11 cellular contexts compared by ENCODE assay signal in genomic region chr22:37564111-37564711, GRCh38. TPM values are rescaled to one million over a fixed set of nuclear protein-coding genes. Genes with fewer than 3 reads are reported as not detected.
A peak's percentile ranks its signal among the peaks of the same experiment; 100 is the strongest.
DNase-seq lines count a peak whose midpoint lies in the region; ATAC-seq and TF ChIP-seq lines count a peak whose summit lies in the region.
"Had no signal": no experiment of that assay in that cellular context is flagged by ENCODE, and none has a peak within 500 bp of the region (broad histone marks: within the 10 kb centered on the region; RNA-seq: fewer than 3 reads in every experiment).

No MANE protein-coding gene starts in this region.

- peaks cover 47% of the 10 kb centered on the region for H3K4me1 Mint-ChIP-seq in stimulated activated naive CD8-positive, alpha-beta T cell treated with anti-CD3 and anti-CD28 coated beads, Interleukin-15, amount 100 ng/mL, for 72 hours

- H3K27ac Mint-ChIP-seq in stimulated activated naive CD8-positive, alpha-beta T cell treated with anti-CD3 and anti-CD28 coated beads, Interleukin-15, amount 100 ng/mL, for 72 hours, result no peak overlapping the region

- TF ChIP-seq RAD21 in HCT116 (IDR thresholded peaks at IDR 0.05; ENCODE audit: low read depth), result no peak

- CTCF ChIA-PET in HCT116 (lab: Charles Lee), result interaction anchor here (0.7 to 10.7 kb wide), 5 partner anchors 19 to 304 kb away, joined by 3 to 238 read pairs (median 3); no protein-coding TSS in a partner anchor

- no peaks in the 10 kb centered on the region for H3K27me3 ChIP-seq in HCT116 (ENCODE audit: insufficient read depth, low read length)
- H3K27me3 ChIP-seq in skeletal muscle tissue (ENCODE audit: control insufficient read depth in 3 of 3, insufficient read depth in 3 of 3, low read length in 3 of 3), result peaks cover 16 to 54% (median 43%) of the 10 kb centered on the region in 3 donors

- H3K9me2 ChIP-seq in HCT116 (ENCODE audit: insufficient read depth), result no peaks in the 10 kb centered on the region

- POLR2A ChIA-PET in HCT116 (lab: Charles Lee), result interaction anchor here (0.8 to 3.6 kb wide), 3 partner anchors 18 to 45 kb away, joined by 3 to 21 read pairs (median 3); partner anchors contain the start of gene GGA1

- intact Hi-C loops in HCT116 (cut with micrococcal nuclease), result no loop called here

- no peak for ATAC-seq in HCT116
- ATAC-seq in stimulated activated naive CD8-positive, alpha-beta T cell treated with anti-CD3 and anti-CD28 coated beads, Interleukin-15, amount 100 ng/mL, for 72 hours, result no peak
- ATAC-seq in GM21447 (IDR thresholded peaks at IDR 0.05; ENCODE audit: unreplicated experiment), result no peak

- TF ChIP-seq POLR2A in HCT116 (IDR thresholded peaks at IDR 0.05; ENCODE audit: borderline replicate concordance, extremely low read depth, insufficient read depth, insufficient read length), result no peak

- no TSS peak for BruUV-seq in HCT116 (replicated peaks; lab: Mats Ljungman, UMichigan)

- H3K36me3 ChIP-seq in HCT116 (ENCODE audit: control insufficient read depth in 1 of 2, insufficient read depth in 2 of 2, low read length in 2 of 2), result peaks cover 3 to 45% of the 10 kb centered on the region in 2 experiments; a peak in 1 of 4 replicates
- H3K36me3 ChIP-seq in skeletal muscle tissue (ENCODE audit: control insufficient read depth in 3 of 3, insufficient read depth in 3 of 3, low read length in 3 of 3), result peaks cover 0 to 14% (median 11%) of the 10 kb centered on the region in 3 donors

- peaks cover 66 to 86% of the 10 kb centered on the region in 2 experiments for H3K4me1 ChIP-seq in HCT116 (ENCODE audit: control insufficient read depth in 1 of 2, insufficient read depth in 2 of 2, low read length in 2 of 2)
- peaks cover 51 to 63% (median 55%) of the 10 kb centered on the region in 3 donors for H3K4me1 ChIP-seq in skeletal muscle tissue (ENCODE audit: control insufficient read depth in 3 of 3, insufficient read depth in 3 of 3, low read length in 3 of 3)

- TF ChIP-seq CTCF in HCT116 (IDR thresholded peaks at IDR 0.05 in 2 of 3, conservative IDR thresholded peaks at IDR 0.05 in 1 of 3; ENCODE audit: borderline replicate concordance in 1 of 3, insufficient read depth in 1 of 3, low read depth in 2 of 3, low read length in 2 of 3), result no peak

- H3K27ac ChIP-seq in HCT116 (ENCODE audit: low read depth, low read length) (peak overlapping the region; percentile 99), skeletal muscle tissue (ENCODE audit: low read depth, low read length) (peak overlapping the region; percentile 65)

- peaks cover 64% of the 10 kb centered on the region for H3K27me3 Mint-ChIP-seq in stimulated activated naive CD8-positive, alpha-beta T cell treated with anti-CD3 and anti-CD28 coated beads, Interleukin-15, amount 100 ng/mL, for 72 hours

- peaks cover 6% of the 10 kb centered on the region; the same call in 1 of the 2 replicates for H4K20me1 ChIP-seq in HCT116 (ENCODE audit: insufficient read depth)

- no peaks in the 10 kb centered on the region for H3K9me3 Mint-ChIP-seq in stimulated activated naive CD8-positive, alpha-beta T cell treated with anti-CD3 and anti-CD28 coated beads, Interleukin-15, amount 100 ng/mL, for 72 hours
- H3K9me3 Mint-ChIP-seq: naive B cell had no signal

- H3K9ac ChIP-seq in HCT116 (ENCODE audit: low read length) (peak overlapping the region; percentile 95), skeletal muscle tissue (ENCODE audit: low read depth in 1 of 3, low read length in 3 of 3) (peak overlapping the region in 1 of 3 donors; percentile 25)

- H3K4me3 Mint-ChIP-seq in stimulated activated naive CD8-positive, alpha-beta T cell treated with anti-CD3 and anti-CD28 coated beads, Interleukin-15, amount 100 ng/mL, for 72 hours, result no peak overlapping the region

- H2AFZ ChIP-seq in HCT116 (ENCODE audit: low read depth, low read length, poor library complexity, severe bottlenecking), result no peak overlapping the region

- DNase-seq in HCT116 (ENCODE audit: low read depth, low spot score), result no peak
- DNase-seq in astrocyte of the hippocampus (ENCODE audit: low read depth, low spot score), result peak; percentile 44
- DNase-seq in hepatic stellate cell (ENCODE audit: low spot score), result peak; percentile 48
- no peak for DNase-seq in stimulated activated naive CD8-positive, alpha-beta T cell treated with anti-CD3 and anti-CD28 coated beads, Interleukin-15, amount 100 ng/mL, for 72 hours
- no peak for DNase-seq in occipital lobe (lab: John Stamatoyannopoulos, UW)
- DNase-seq in retina, result no peak
- DNase-seq: DMS79 treated with DMSO at 0.1 percent for 48 hours, MV-4-11, naive B cell had no signal

- H3K9me3 ChIP-seq in HCT116 (ENCODE audit: control insufficient read depth in 1 of 2, insufficient read depth in 1 of 2, low read depth in 1 of 2, low read length in 2 of 2) (no peaks in the 10 kb centered on the region), skeletal muscle tissue (ENCODE audit: control insufficient read depth in 3 of 3, low read length in 3 of 3) (no peaks in the 10 kb centered on the region)

- H3K4me2 ChIP-seq in HCT116 (ENCODE audit: low read length), result peak overlapping the region; percentile 91

- H3K79me2 ChIP-seq in HCT116 (ENCODE audit: insufficient read depth, low read length), result peaks cover 76% of the 10 kb centered on the region

- H3K4me3 ChIP-seq in HCT116 (replicated peaks in 1 of 2; ENCODE audit: low read depth in 1 of 2, low read length in 2 of 2), result 0 out of 4 replicates have a peak overlapping the region, but pooled peaks of 1 of the 2 experiments have one; percentile 82
- peak overlapping the region in 1 of 3 donors; percentile 13 for H3K4me3 ChIP-seq in skeletal muscle tissue (ENCODE audit: low read length in 3 of 3)

- RAD21 ChIA-PET in HCT116 (lab: Charles Lee; ENCODE audit: low non-redundant PET in 1 of 2, low total read pairs in 2 of 2, uncharacterized antibody in 2 of 2, unreplicated experiment in 2 of 2), result no interaction called here

TF ChIP-seq in HCT116, 20 proteins besides CTCF, POLR2A, EP300 and RAD21:
- TF ChIP-seq EZH2phosphoT487 (IDR thresholded peaks at IDR 0.05; ENCODE audit: borderline replicate concordance) (no peak), SP1 (IDR thresholded peaks at IDR 0.05; ENCODE audit: low read depth) (no peak), CBX3 (IDR thresholded peaks at IDR 0.05; ENCODE audit: low read depth) (no peak), REST (IDR thresholded peaks at IDR 0.05; ENCODE audit: low read depth) (no peak), CEBPB (IDR thresholded peaks at IDR 0.05; ENCODE audit: low read depth) (no peak), EZH2 (IDR thresholded peaks at IDR 0.05) (no peak), SRF (IDR thresholded peaks at IDR 0.05; ENCODE audit: low read depth) (no peak)

RNA-seq across cellular contexts. Expression of gene CDC42EP1, which starts 3.9 kb away (rescaled TPM):
- total RNA-seq in HCT116 (2021; ENCODE audit: unreplicated experiment) (160 TPM), skeletal muscle tissue (6.3 TPM), occipital lobe (0.94 TPM)
- polyA plus RNA-seq in HCT116 (2012), result 184 and 199 TPM in 2 replicates

RNA-seq across cellular contexts. Expression of gene LGALS2, which starts 15.7 kb away (rescaled TPM):
- total RNA-seq in HCT116 (2021; ENCODE audit: unreplicated experiment), result not detected
- polyA plus RNA-seq in HCT116 (2012), result 0.61 TPM in 1 of 2 replicates, not detected in the other
- total RNA-seq in skeletal muscle tissue, result not detected
- total RNA-seq in occipital lobe, result not detected

RNA-seq across cellular contexts. Expression of gene GGA1, which starts 44.4 kb away (rescaled TPM):
- 89.8 TPM for total RNA-seq in HCT116 (2021; ENCODE audit: unreplicated experiment)
- 61.4 and 61.5 TPM in 2 replicates for polyA plus RNA-seq in HCT116 (2012)
- 15.7 TPM for total RNA-seq in skeletal muscle tissue
- total RNA-seq in occipital lobe, result 32.0 TPM

RNA-seq across cellular contexts. Expression of gene CARD10, which starts 45.0 kb away (rescaled TPM):
- total RNA-seq in HCT116 (2021; ENCODE audit: unreplicated experiment) (32.0 TPM), skeletal muscle tissue (5.7 TPM), occipital lobe (2.0 TPM)
- 22.8 and 27.4 TPM in 2 replicates for polyA plus RNA-seq in HCT116 (2012)

Comparison
In these comparisons a context has a peak if more than half of its experiments do, and no peak if none do; other contexts are left out.
1. DNase-seq: peak in astrocyte of the hippocampus (single experiment) and hepatic stellate cell (single experiment); none in HCT116 (single experiment), stimulated activated naive CD8-positive, alpha-beta T cell treated with anti-CD3 and anti-CD28 coated beads, Interleukin-15, amount 100 ng/mL, for 72 hours (0 of 2), occipital lobe (single experiment) and retina (single experiment).
2. RNA of gene CDC42EP1, which starts 3.9 kb away (total RNA-seq): 160 TPM in HCT116 (single experiment); 6.3 TPM in skeletal muscle tissue (single experiment) and 0.94 TPM in occipital lobe (single experiment); every median in the first group is over 10 times any median in the second.